In the genomic region with DNA sequence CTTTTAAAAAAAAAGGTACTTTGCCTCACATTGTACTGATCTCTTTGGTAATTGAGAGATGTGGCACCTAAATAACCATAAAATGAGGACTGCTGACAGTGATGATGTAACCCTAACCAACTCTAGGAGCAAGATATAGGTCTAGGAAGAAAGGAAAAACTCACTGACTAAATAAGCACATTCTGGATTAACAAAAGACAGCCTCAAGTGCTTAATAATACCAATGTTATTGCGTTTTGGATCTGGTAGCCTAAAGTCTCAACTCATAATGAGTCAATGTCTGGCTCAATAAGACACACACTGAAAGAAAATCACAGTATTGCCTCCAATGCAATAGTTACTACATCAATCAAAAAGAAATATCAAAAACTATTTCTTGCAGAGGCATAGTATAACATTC, we compare ENCODE assay signal across 2 cellular contexts.
A peak's percentile ranks its signal among the peaks of the same experiment; 100 is the strongest.
TF ChIP-seq lines count a peak whose summit lies in the region.

No MANE protein-coding gene starts in this region.

TF ChIP-seq in HEK293, 187 proteins besides CTCF, POLR2A, EP300 and RAD21 (continued from another document and continues in another):
- TF ChIP-seq OSR2 (tag by site-specific recombination; IDR thresholded peaks at IDR 0.05) (peak; percentile 45; the same call in 1 of the 2 replicates), ZNF843 (tag by site-specific recombination; IDR thresholded peaks at IDR 0.05) (0 out of 2 replicates have a peak, but pooled peaks have one; percentile 24), SP7 (tag by site-specific recombination; IDR thresholded peaks at IDR 0.05) (peak; percentile 39; the same call in 1 of the 2 replicates), ZNF311 (tag by site-specific recombination; IDR thresholded peaks at IDR 0.05; ENCODE audit: borderline replicate concordance) (no peak), ZEB2 (tag by site-specific recombination; IDR thresholded peaks at IDR 0.05) (0 out of 2 replicates have a peak, but pooled peaks have one; percentile 29), ZNF664 (tag by site-specific recombination; IDR thresholded peaks at IDR 0.05) (0 out of 2 replicates have a peak, but pooled peaks have one; percentile 15), YY1 (tag by site-specific recombination; IDR thresholded peaks at IDR 0.05) (no peak), ZBTB7A (tag by site-specific recombination; IDR thresholded peaks at IDR 0.05; ENCODE audit: low read depth) (no peak), IKZF3 (tag by site-specific recombination; IDR thresholded peaks at IDR 0.05) (peak; percentile 52; the same call in 1 of the 2 replicates), TCF7L2 (IDR thresholded peaks at IDR 0.05; ENCODE audit: borderline replicate concordance, low read depth, low read length) (peak; percentile 53), GFI1B (tag by site-specific recombination; IDR thresholded peaks at IDR 0.05) (no peak), FEZF1 (tag by site-specific recombination; IDR thresholded peaks at IDR 0.05) (peak; percentile 81)
- TF ChIP-seq, protein P1, sequence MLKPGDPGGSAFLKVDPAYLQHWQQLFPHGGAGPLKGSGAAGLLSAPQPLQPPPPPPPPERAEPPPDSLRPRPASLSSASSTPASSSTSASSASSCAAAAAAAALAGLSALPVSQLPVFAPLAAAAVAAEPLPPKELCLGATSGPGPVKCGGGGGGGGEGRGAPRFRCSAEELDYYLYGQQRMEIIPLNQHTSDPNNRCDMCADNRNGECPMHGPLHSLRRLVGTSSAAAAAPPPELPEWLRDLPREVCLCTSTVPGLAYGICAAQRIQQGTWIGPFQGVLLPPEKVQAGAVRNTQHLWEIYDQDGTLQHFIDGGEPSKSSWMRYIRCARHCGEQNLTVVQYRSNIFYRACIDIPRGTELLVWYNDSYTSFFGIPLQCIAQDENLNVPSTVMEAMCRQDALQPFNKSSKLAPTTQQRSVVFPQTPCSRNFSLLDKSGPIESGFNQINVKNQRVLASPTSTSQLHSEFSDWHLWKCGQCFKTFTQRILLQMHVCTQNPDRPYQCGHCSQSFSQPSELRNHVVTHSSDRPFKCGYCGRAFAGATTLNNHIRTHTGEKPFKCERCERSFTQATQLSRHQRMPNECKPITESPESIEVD (tag by site-specific recombination; IDR thresholded peaks at IDR 0.05), result peak; percentile 95
- TF ChIP-seq, protein P2, sequence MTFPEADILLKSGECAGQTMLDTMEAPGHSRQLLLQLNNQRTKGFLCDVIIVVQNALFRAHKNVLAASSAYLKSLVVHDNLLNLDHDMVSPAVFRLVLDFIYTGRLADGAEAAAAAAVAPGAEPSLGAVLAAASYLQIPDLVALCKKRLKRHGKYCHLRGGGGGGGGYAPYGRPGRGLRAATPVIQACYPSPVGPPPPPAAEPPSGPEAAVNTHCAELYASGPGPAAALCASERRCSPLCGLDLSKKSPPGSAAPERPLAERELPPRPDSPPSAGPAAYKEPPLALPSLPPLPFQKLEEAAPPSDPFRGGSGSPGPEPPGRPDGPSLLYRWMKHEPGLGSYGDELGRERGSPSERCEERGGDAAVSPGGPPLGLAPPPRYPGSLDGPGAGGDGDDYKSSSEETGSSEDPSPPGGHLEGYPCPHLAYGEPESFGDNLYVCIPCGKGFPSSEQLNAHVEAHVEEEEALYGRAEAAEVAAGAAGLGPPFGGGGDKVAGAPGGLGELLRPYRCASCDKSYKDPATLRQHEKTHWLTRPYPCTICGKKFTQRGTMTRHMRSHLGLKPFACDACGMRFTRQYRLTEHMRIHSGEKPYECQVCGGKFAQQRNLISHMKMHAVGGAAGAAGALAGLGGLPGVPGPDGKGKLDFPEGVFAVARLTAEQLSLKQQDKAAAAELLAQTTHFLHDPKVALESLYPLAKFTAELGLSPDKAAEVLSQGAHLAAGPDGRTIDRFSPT (tag by site-specific recombination; IDR thresholded peaks at IDR 0.05), result 0 out of 2 replicates have a peak, but pooled peaks have one; percentile 11
- TF ChIP-seq, protein P3, sequence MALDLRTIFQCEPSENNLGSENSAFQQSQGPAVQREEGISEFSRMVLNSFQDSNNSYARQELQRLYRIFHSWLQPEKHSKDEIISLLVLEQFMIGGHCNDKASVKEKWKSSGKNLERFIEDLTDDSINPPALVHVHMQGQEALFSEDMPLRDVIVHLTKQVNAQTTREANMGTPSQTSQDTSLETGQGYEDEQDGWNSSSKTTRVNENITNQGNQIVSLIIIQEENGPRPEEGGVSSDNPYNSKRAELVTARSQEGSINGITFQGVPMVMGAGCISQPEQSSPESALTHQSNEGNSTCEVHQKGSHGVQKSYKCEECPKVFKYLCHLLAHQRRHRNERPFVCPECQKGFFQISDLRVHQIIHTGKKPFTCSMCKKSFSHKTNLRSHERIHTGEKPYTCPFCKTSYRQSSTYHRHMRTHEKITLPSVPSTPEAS (tag by site-specific recombination; IDR thresholded peaks at IDR 0.05), result 0 out of 2 replicates have a peak, but pooled peaks have one; percentile 13
- TF ChIP-seq, protein P4, sequence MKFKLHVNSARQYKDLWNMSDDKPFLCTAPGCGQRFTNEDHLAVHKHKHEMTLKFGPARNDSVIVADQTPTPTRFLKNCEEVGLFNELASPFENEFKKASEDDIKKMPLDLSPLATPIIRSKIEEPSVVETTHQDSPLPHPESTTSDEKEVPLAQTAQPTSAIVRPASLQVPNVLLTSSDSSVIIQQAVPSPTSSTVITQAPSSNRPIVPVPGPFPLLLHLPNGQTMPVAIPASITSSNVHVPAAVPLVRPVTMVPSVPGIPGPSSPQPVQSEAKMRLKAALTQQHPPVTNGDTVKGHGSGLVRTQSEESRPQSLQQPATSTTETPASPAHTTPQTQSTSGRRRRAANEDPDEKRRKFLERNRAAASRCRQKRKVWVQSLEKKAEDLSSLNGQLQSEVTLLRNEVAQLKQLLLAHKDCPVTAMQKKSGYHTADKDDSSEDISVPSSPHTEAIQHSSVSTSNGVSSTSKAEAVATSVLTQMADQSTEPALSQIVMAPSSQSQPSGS (tag by site-specific recombination; IDR thresholded peaks at IDR 0.05; ENCODE audit: low read depth), result peak; percentile 66
- TF ChIP-seq, protein P5, sequence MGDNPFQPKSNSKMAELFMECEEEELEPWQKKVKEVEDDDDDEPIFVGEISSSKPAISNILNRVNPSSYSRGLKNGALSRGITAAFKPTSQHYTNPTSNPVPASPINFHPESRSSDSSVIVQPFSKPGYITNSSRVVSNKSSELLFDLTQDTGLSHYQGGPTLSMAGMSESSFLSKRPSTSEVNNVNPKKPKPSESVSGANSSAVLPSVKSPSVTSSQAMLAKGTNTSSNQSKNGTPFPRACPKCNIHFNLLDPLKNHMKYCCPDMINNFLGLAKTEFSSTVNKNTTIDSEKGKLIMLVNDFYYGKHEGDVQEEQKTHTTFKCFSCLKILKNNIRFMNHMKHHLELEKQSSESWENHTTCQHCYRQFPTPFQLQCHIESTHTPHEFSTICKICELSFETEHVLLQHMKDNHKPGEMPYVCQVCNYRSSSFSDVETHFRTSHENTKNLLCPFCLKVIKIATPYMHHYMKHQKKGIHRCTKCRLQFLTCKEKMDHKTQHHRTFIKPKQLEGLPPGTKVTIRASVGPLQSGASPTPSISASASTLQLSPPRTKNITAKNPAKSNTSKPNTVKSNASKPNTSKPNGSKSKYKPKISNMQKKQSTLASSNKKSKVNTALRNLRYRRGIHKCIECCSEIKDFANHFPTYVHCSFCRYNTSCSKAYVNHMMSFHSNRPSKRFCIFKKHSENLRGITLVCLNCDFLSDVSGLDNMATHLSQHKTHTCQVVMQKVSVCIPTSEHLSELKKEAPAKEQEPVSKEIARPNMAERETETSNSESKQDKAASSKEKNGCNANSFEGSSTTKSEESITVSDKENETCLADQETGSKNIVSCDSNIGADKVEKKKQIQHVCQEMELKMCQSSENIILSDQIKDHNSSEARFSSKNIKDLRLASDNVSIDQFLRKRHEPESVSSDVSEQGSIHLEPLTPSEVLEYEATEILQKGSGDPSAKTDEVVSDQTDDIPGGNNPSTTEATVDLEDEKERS (tag by site-specific recombination; IDR thresholded peaks at IDR 0.05), result no peak

TF ChIP-seq in liver, 16 proteins besides CTCF, POLR2A, EP300 and RAD21 (continued from another document):
- TF ChIP-seq, protein P6, sequence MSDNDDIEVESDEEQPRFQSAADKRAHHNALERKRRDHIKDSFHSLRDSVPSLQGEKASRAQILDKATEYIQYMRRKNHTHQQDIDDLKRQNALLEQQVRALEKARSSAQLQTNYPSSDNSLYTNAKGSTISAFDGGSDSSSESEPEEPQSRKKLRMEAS (IDR thresholded peaks at IDR 0.05), result no peak
- TF ChIP-seq HNF4A (conservative IDR thresholded peaks at IDR 0.05), result no peak
- TF ChIP-seq, protein P7, sequence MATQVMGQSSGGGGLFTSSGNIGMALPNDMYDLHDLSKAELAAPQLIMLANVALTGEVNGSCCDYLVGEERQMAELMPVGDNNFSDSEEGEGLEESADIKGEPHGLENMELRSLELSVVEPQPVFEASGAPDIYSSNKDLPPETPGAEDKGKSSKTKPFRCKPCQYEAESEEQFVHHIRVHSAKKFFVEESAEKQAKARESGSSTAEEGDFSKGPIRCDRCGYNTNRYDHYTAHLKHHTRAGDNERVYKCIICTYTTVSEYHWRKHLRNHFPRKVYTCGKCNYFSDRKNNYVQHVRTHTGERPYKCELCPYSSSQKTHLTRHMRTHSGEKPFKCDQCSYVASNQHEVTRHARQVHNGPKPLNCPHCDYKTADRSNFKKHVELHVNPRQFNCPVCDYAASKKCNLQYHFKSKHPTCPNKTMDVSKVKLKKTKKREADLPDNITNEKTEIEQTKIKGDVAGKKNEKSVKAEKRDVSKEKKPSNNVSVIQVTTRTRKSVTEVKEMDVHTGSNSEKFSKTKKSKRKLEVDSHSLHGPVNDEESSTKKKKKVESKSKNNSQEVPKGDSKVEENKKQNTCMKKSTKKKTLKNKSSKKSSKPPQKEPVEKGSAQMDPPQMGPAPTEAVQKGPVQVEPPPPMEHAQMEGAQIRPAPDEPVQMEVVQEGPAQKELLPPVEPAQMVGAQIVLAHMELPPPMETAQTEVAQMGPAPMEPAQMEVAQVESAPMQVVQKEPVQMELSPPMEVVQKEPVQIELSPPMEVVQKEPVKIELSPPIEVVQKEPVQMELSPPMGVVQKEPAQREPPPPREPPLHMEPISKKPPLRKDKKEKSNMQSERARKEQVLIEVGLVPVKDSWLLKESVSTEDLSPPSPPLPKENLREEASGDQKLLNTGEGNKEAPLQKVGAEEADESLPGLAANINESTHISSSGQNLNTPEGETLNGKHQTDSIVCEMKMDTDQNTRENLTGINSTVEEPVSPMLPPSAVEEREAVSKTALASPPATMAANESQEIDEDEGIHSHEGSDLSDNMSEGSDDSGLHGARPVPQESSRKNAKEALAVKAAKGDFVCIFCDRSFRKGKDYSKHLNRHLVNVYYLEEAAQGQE (IDR thresholded peaks at IDR 0.05), result no peak
TF ChIP-seq in liver: peak in this region for 0.
